In the genomic region with DNA sequence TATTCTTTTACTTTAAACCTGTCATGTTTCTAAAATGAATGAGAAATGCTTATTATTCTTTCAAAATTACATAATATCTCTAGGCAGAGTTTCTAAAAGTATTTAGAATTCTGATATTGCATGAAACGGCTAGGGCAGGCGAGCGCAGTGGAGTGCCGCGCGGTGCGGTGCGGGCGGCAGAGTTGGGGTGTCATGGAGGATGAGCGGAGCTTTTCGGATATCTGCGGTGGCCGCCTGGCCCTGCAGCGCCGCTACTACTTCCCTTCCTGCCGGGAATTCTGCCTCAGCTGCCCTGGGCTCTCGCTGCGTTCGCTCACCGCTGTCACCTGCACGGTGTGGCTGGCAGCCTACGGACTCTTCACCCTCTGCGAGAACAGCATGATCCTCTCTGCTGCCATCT, we compare ENCODE assay signal across 22 cellular contexts.
"Had no signal": no experiment of that assay in that cellular context is flagged by ENCODE, and none has a peak within 500 bp of the region (broad histone marks: within the 10 kb centered on the region; RNA-seq: fewer than 3 reads in every experiment).

No MANE protein-coding gene starts in this region.

- H3K4me3 Mint-ChIP-seq: mesothelial cell of epicardium; naive B cell; natural killer cell treated with Interleukin-12 subunit alpha and Interleukin-12 subunit beta and Interleukin-15 and Interleukin-18, amount 100 ng/mL, for 72 hours; stimulated activated naive B cell treated with anti-CD40 and anti-IgM and Interleukin-4, amounts not matched to agents 10 μg/mL and 1 μg/mL and 100 μg/mL, for 72 hours; type B pancreatic cell had no signal

- H3K36me3 ChIP-seq: uterus had no signal

- H3K4me2 ChIP-seq: smooth muscle cell had no signal

- H3K27ac Mint-ChIP-seq: mesothelial cell of epicardium; naive B cell; natural killer cell treated with Interleukin-12 subunit alpha and Interleukin-12 subunit beta and Interleukin-15 and Interleukin-18, amount 100 ng/mL, for 72 hours; progenitor cell of endocrine pancreas; stimulated activated naive B cell treated with anti-CD40 and anti-IgM and Interleukin-4, amounts not matched to agents 10 μg/mL and 1 μg/mL and 100 μg/mL, for 72 hours; type B pancreatic cell had no signal

- H3K9me3 Mint-ChIP-seq: mesothelial cell of epicardium; naive B cell; natural killer cell treated with Interleukin-12 subunit alpha and Interleukin-12 subunit beta and Interleukin-15 and Interleukin-18, amount 100 ng/mL, for 72 hours; stimulated activated naive B cell treated with anti-CD40 and anti-IgM and Interleukin-4, amounts not matched to agents 10 μg/mL and 1 μg/mL and 100 μg/mL, for 72 hours; type B pancreatic cell had no signal

- H3K27me3 Mint-ChIP-seq: naive B cell; natural killer cell treated with Interleukin-12 subunit alpha and Interleukin-12 subunit beta and Interleukin-15 and Interleukin-18, amount 100 ng/mL, for 72 hours; progenitor cell of endocrine pancreas; stimulated activated naive B cell treated with anti-CD40 and anti-IgM and Interleukin-4, amounts not matched to agents 10 μg/mL and 1 μg/mL and 100 μg/mL, for 72 hours; type B pancreatic cell had no signal

- H3K27ac ChIP-seq: left ventricle myocardium inferior, ovary, right atrium auricular region, right lobe of liver, stomach, testis, thyroid gland, uterus had no signal

- H3K4me1 ChIP-seq: right atrium auricular region, stomach, testis, thyroid gland, uterus had no signal

- ATAC-seq: left colon; natural killer cell treated with Interleukin-12 subunit alpha and Interleukin-12 subunit beta and Interleukin-15 and Interleukin-18, amount 100 ng/mL, for 72 hours; stimulated activated naive B cell treated with anti-CD40 and anti-IgM and Interleukin-4, amounts not matched to agents 10 μg/mL and 1 μg/mL and 100 μg/mL, for 72 hours; stimulated activated naive CD8-positive, alpha-beta T cell treated with anti-CD3 and anti-CD28 coated beads, Interleukin-15, Interleukin-2, amounts not matched to agents 100 U/mL and 50 U/mL, for 24 hours had no signal

- DNase-seq: hippocampal formation; left colon; left ventricle myocardium inferior; mesendoderm; naive B cell; ovary; right lobe of liver; stimulated activated CD4-positive, alpha-beta T cell treated with anti-CD3 and anti-CD28 coated beads, Interleukin-2, amount 100 ng/mL, for 24 hours; stimulated activated CD4-positive, alpha-beta T cell treated with anti-CD3 and anti-CD28 coated beads, Interleukin-4, amount 100 ng/mL, for 1 hour; stimulated activated naive B cell treated with anti-CD40 and anti-IgM and Interleukin-4, amounts not matched to agents 10 μg/mL and 1 μg/mL and 100 μg/mL, for 72 hours; stimulated activated naive CD8-positive, alpha-beta T cell treated with anti-CD3 and anti-CD28 coated beads, Interleukin-15, Interleukin-2, amounts not matched to agents 100 U/mL and 50 U/mL, for 24 hours; stomach; testis; thyroid gland; uterus had no signal

- H3K27me3 ChIP-seq: ovary, right atrium auricular region, right lobe of liver, stomach, testis, thyroid gland, uterus had no signal

- H3K36me3 Mint-ChIP-seq: naive B cell had no signal

- H3K4me1 Mint-ChIP-seq: mesothelial cell of epicardium; stimulated activated naive B cell treated with anti-CD40 and anti-IgM and Interleukin-4, amounts not matched to agents 10 μg/mL and 1 μg/mL and 100 μg/mL, for 72 hours had no signal

- H3K9me3 ChIP-seq: left ventricle myocardium inferior, ovary, right atrium auricular region, right lobe of liver, stomach, testis, thyroid gland, uterus had no signal

- H3K4me3 ChIP-seq: left ventricle myocardium inferior, lung, ovary, right atrium auricular region, right lobe of liver, smooth muscle cell, stomach, testis, thyroid gland, uterus had no signal
